In the genomic region with DNA sequence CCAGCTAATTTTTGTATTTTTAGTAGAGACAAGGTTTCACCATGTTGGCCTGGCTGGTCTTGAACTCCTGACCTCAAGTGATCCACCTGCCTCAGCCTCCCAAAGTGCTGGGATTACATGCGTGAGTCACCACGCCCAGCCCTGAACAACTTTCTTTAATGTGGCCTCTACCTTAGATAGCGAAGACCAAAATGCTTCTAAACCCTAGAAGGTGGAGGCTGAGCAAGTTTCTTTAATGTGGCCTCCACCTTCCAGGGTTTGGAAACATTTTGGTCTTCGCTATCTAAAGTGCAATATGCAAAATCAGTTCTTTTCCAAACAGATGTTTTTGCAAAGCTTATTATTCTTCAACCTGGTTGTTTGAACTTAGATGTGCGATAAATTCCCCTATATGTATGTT, we compare ENCODE assay signal across 7 cellular contexts.
DNase-seq lines count a peak whose midpoint lies in the region; ATAC-seq and TF ChIP-seq lines count a peak whose summit lies in the region.
"Not testable (repeated sequence)": the region's sequence is repeated elsewhere in the genome, so short reads cannot be mapped to it uniquely, and the experiment has no call there.

No MANE protein-coding gene starts in this region.

- not testable (repeated sequence) for H3K27me3 ChIP-seq in DND-41 (ENCODE audit: insufficient read depth, low read length, poor library complexity)

- not testable (repeated sequence) for H3K79me2 ChIP-seq in DND-41 (ENCODE audit: insufficient read depth, low read length)

- H2AFZ ChIP-seq in DND-41 (ENCODE audit: low read depth, low read length), result not testable (repeated sequence)

- H3K4me1 Mint-ChIP-seq in T-helper 17 cell, result peaks cover 40% of the 10 kb centered on the region
- peaks cover 41% of the 10 kb centered on the region for H3K4me1 Mint-ChIP-seq in activated naive CD4-positive, alpha-beta T cell treated with anti-CD3 and anti-CD28 coated beads, Interleukin-2, amount 10 ng/mL, durations not matched to agents 7 days and 5 days
- peaks cover 37% of the 10 kb centered on the region for H3K4me1 Mint-ChIP-seq in central memory CD8-positive, alpha-beta T cell

- not testable (repeated sequence) for TF ChIP-seq CTCF in DND-41 (IDR thresholded peaks at IDR 0.05; ENCODE audit: borderline replicate concordance, extremely low read depth, low read length, poor library complexity, severe bottlenecking)

- peak overlapping the region; percentile 98 for H3K27ac Mint-ChIP-seq in T-helper 17 cell
- H3K27ac Mint-ChIP-seq in activated naive CD4-positive, alpha-beta T cell treated with anti-CD3 and anti-CD28 coated beads, Interleukin-2, amount 10 ng/mL, durations not matched to agents 7 days and 5 days, result peak overlapping the region; percentile 75
- peak overlapping the region; percentile 91 for H3K27ac Mint-ChIP-seq in central memory CD8-positive, alpha-beta T cell (ENCODE audit: low read depth)

- ATAC-seq in DND-41 (ENCODE audit: insufficient read depth, low read depth) (peak; percentile 68), T-helper 17 cell (peak; percentile 85)
- ATAC-seq in central memory CD8-positive, alpha-beta T cell (replicated peaks; ENCODE audit: extremely low read depth, poor library complexity, severe bottlenecking), result peak; percentile 37

- DNase-seq in DND-41 (peak; percentile 29), T-helper 17 cell (peak in 1 of 3 donors; percentile 20)
- peak; percentile 39 for DNase-seq in activated CD4-positive, alpha-beta T cell treated with anti-CD3 and anti-CD28 coated beads, Interleukin-2, amount 50 U/mL, for 1 hour
- DNase-seq in activated T-cell treated with anti-CD3 and anti-CD28 coated beads, Interleukin-2, amount 50 U/mL, for 1 hour, result peak; percentile 49
- DNase-seq in activated naive CD4-positive, alpha-beta T cell treated with anti-CD3 and anti-CD28 coated beads, Interleukin-2, amount 10 ng/mL, durations not matched to agents 7 days and 5 days, result peak; percentile 49
- DNase-seq in central memory CD8-positive, alpha-beta T cell (ENCODE audit: low spot score in 2 of 2), result not testable (repeated sequence)
- DNase-seq in stimulated activated CD4-positive, alpha-beta T cell treated with anti-CD3 and anti-CD28 coated beads, Interleukin-1b, Interleukin-23, amount 100 ng/mL, for 48 hours, result peak; percentile 19

- H3K4me3 ChIP-seq in DND-41 (ENCODE audit: low read depth in 1 of 2, low read length in 2 of 2), result not testable (repeated sequence)

- H3K9me3 Mint-ChIP-seq in activated naive CD4-positive, alpha-beta T cell treated with anti-CD3 and anti-CD28 coated beads, Interleukin-2, amount 10 ng/mL, durations not matched to agents 7 days and 5 days; central memory CD8-positive, alpha-beta T cell: not testable (repeated sequence)

- not testable (repeated sequence) for H3K27me3 Mint-ChIP-seq in T-helper 17 cell; activated naive CD4-positive, alpha-beta T cell treated with anti-CD3 and anti-CD28 coated beads, Interleukin-2, amount 10 ng/mL, durations not matched to agents 7 days and 5 days; central memory CD8-positive, alpha-beta T cell

- not testable (repeated sequence) for H3K9ac ChIP-seq in DND-41 (ENCODE audit: low read depth, low read length)

- CTCF ChIA-PET in activated naive CD4-positive, alpha-beta T cell treated with anti-CD3 and anti-CD28 coated beads, Interleukin-2, amount 10 ng/mL, durations not matched to agents 7 days and 5 days (lab: Charles Lee), result not testable (repeated sequence)

- H3K27ac ChIP-seq in DND-41 (ENCODE audit: low read length), result not testable (repeated sequence)

- H4K20me1 ChIP-seq in DND-41 (ENCODE audit: insufficient read depth, low read length), result not testable (repeated sequence)

- H3K4me1 ChIP-seq in DND-41 (ENCODE audit: insufficient read depth, low read length), result not testable (repeated sequence)

- not testable (repeated sequence) for H3K9me3 ChIP-seq in DND-41 (ENCODE audit: insufficient read depth, low read length, severe bottlenecking); T-helper 17 cell (ENCODE audit: control insufficient read depth, low read length, poor library complexity, severe bottlenecking)

- H3K4me3 Mint-ChIP-seq in T-helper 17 cell, result peak overlapping the region; percentile 60
- not testable (repeated sequence) for H3K4me3 Mint-ChIP-seq in activated naive CD4-positive, alpha-beta T cell treated with anti-CD3 and anti-CD28 coated beads, Interleukin-2, amount 10 ng/mL, durations not matched to agents 7 days and 5 days; central memory CD8-positive, alpha-beta T cell

- H3K36me3 ChIP-seq in DND-41 (ENCODE audit: insufficient read depth, low read length), result not testable (repeated sequence)

- not testable (repeated sequence) for H3K4me2 ChIP-seq in DND-41 (ENCODE audit: insufficient read depth, low read length)

- not testable (repeated sequence) for H3K36me3 Mint-ChIP-seq in T-helper 17 cell (ENCODE audit: low read depth); activated naive CD4-positive, alpha-beta T cell treated with anti-CD3 and anti-CD28 coated beads, Interleukin-2, amount 10 ng/mL, durations not matched to agents 7 days and 5 days; central memory CD8-positive, alpha-beta T cell (ENCODE audit: insufficient read depth)
